Comparison of ENCODE assay signal across 8 cellular contexts in the genomic region with DNA sequence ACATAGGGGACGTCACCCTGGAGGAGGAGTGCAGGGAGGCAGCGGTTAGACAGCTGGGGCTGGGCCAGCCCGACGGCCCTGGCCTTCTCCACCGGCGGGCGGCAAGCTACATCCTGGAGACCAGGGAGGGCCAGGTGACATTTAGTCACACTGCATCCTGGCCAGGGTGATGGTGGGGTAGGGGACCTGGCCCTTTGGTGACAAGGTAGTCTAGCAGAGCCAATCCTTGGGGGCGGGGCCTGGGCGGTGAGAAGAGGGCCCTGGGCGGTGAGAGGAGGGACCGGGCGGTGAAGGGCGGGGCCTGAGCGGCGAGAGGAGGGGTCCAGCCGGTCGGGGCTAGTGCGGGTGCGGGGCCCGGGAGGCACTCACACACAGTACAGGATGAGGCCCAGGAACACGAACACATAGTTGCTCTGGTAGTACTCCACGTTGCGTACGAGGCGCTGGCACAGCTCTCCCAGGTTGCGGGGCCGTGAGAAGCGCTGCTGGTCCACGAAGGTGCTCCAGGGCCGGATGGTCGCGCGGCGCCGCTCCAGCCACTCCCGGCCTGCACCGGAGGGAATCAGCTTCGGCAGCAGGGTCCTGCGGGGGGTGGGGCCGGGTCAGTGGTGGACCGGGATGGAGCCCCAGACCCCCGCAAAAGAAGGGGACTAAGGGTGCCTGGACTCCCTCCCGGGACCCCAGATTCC.
DNase-seq lines count a peak whose midpoint lies in the region; FAIRE-seq and TF ChIP-seq lines count a peak whose summit lies in the region.

No MANE protein-coding gene starts in this region.

- peak overlapping the region; percentile 96 for H3K4me3 Mint-ChIP-seq in nephron progenitor cell
- peak overlapping the region; percentile 97 for H3K4me3 Mint-ChIP-seq in stimulated activated naive CD8-positive, alpha-beta T cell treated with anti-CD3 and anti-CD28 coated beads, Interleukin-15, Interleukin-2, amounts not matched to agents 100 ng/mL and 50 ng/mL, for 24 hours

- no peak overlapping the region for H3K27ac Mint-ChIP-seq in nephron progenitor cell
- peak overlapping the region; percentile 14 for H3K27ac Mint-ChIP-seq in stimulated activated naive CD8-positive, alpha-beta T cell treated with anti-CD3 and anti-CD28 coated beads, Interleukin-15, Interleukin-2, amounts not matched to agents 100 ng/mL and 50 ng/mL, for 24 hours

- TF ChIP-seq CTCF in AG09309 (IDR thresholded peaks at IDR 0.05; ENCODE audit: control insufficient read depth, insufficient read depth, low read depth, low read length, missing control alignments) (no peak), nephron progenitor cell (IDR thresholded peaks at IDR 0.05) (no peak)

- DNase-seq in AG09309 (ENCODE audit: low read depth) = no peak
- DNase-seq in HuH-7.5 (ENCODE audit: low spot score) = peak; percentile 87
- peak; percentile 35 for DNase-seq in RCC 7860 (ENCODE audit: low spot score)
- DNase-seq in activated T-helper 9 cell treated with anti-CD3 and anti-CD28 coated beads, Interleukin-2, amount 50 U/mL, for 16 hours (ENCODE audit: low read depth) = peak; percentile 74
- peak; percentile 46 for DNase-seq in fibroblast of peridontal ligament (ENCODE audit: extremely low read depth)
- DNase-seq in nephron progenitor cell = peak; percentile 92

- no peak for FAIRE-seq in RCC 7860 (lab: Jason Lieb, UNC)

- H3K36me3 Mint-ChIP-seq in nephron progenitor cell (ENCODE audit: low read depth) = no peaks in the 10 kb centered on the region
- H3K36me3 Mint-ChIP-seq in stimulated activated naive CD8-positive, alpha-beta T cell treated with anti-CD3 and anti-CD28 coated beads, Interleukin-15, Interleukin-2, amounts not matched to agents 100 ng/mL and 50 ng/mL, for 24 hours (ENCODE audit: low read depth) = no peaks in the 10 kb centered on the region

- H3K9me3 Mint-ChIP-seq in nephron progenitor cell = no peaks in the 10 kb centered on the region
- H3K9me3 Mint-ChIP-seq in stimulated activated naive CD8-positive, alpha-beta T cell treated with anti-CD3 and anti-CD28 coated beads, Interleukin-15, Interleukin-2, amounts not matched to agents 100 ng/mL and 50 ng/mL, for 24 hours = no peaks in the 10 kb centered on the region

- H3K4me1 Mint-ChIP-seq in nephron progenitor cell = peaks cover 27% of the 10 kb centered on the region
- H3K4me1 Mint-ChIP-seq in stimulated activated naive CD8-positive, alpha-beta T cell treated with anti-CD3 and anti-CD28 coated beads, Interleukin-15, Interleukin-2, amounts not matched to agents 100 ng/mL and 50 ng/mL, for 24 hours (ENCODE audit: low read depth) = peaks cover 17% of the 10 kb centered on the region

- TF ChIP-seq POLR2A in GM19099 (IDR thresholded peaks at IDR 0.05; ENCODE audit: extremely low read depth, insufficient read length, low read depth) = peak; percentile 40

- H3K27me3 Mint-ChIP-seq in nephron progenitor cell (ENCODE audit: low read depth, poor library complexity) = peaks cover 6% of the 10 kb centered on the region
- no peaks in the 10 kb centered on the region for H3K27me3 Mint-ChIP-seq in stimulated activated naive CD8-positive, alpha-beta T cell treated with anti-CD3 and anti-CD28 coated beads, Interleukin-15, Interleukin-2, amounts not matched to agents 100 ng/mL and 50 ng/mL, for 24 hours

- peak overlapping the region; percentile 94 for H3K4me3 ChIP-seq in AG09309 (ENCODE audit: control insufficient read depth, low read depth, low read length)
